Comparison of ENCODE assay signal across 14 cellular contexts in genomic region chr21:42567181-42567560, GRCh38.
"Had no signal": no experiment of that assay in that cellular context is flagged by ENCODE, and none has a peak within 500 bp of the region (broad histone marks: within the 10 kb centered on the region; RNA-seq: fewer than 3 reads in every experiment).

No MANE protein-coding gene starts in this region.

- DNase-seq: activated CD4-positive, alpha-beta T cell treated with anti-CD3 and anti-CD28 coated beads, Interleukin-2, amount 50 U/mL, for 4 hours; activated T-cell treated with anti-CD3 and anti-CD28 coated beads, Interleukin-2, amount 50 U/mL, for 48 hours; amygdala; foreskin keratinocyte; left ventricle myocardium inferior; mammary epithelial cell; midbrain; occipital lobe; retina; stimulated activated CD4-positive, alpha-beta T cell treated with anti-CD3 and anti-CD28 coated beads, Interleukin-2, amount 100 ng/mL, for 24 hours; T1000 had no signal

- H3K9me3 ChIP-seq: body of pancreas, left ventricle myocardium inferior had no signal

- H3K27ac ChIP-seq: body of pancreas, epithelial cell of prostate, foreskin keratinocyte, left ventricle myocardium inferior had no signal

- H3K4me3 ChIP-seq: body of pancreas, left ventricle myocardium inferior had no signal

- H3K27me3 ChIP-seq: body of pancreas, foreskin keratinocyte had no signal

- ATAC-seq: activated CD8-positive, alpha-beta memory T cell treated with anti-CD3 and anti-CD28 coated beads, Interleukin-2, amount 10 ng/mL, durations not matched to agents 7 days and 5 days; body of pancreas; foreskin keratinocyte had no signal

- H3K4me1 ChIP-seq: body of pancreas, foreskin keratinocyte, left ventricle myocardium inferior had no signal
